ENCODE assay signal across 30 cellular contexts in the genomic region with DNA sequence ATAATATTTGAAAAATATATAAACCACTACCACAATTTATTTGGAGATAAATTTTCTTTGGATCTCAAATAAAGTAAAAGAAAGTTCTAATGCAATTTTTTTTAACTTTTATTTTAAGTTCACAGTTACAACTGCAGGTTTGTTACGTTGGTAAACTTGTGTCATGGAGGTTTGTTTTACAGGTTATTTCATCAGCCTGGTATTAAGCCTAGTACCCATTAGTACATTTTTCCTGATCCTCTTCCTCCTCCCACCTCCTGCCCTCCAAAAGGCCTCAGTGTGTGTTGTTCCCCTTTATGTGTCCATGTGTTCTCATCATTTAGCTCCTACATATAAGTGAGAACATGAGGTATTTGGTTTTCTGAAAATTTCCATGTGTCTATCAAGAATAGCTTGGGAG.
"Had no signal": no experiment of that assay in that cellular context is flagged by ENCODE, and none has a peak within 500 bp of the region (broad histone marks: within the 10 kb centered on the region; RNA-seq: fewer than 3 reads in every experiment).

No MANE protein-coding gene starts in this region.

- H3K27ac ChIP-seq: adrenal gland, body of pancreas, colonic mucosa, epithelial cell of prostate, esophagus squamous epithelium, gastroesophageal sphincter, heart right ventricle, hepatocyte had no signal

- H3K9me3 Mint-ChIP-seq: activated CD8-positive, alpha-beta T cell treated with anti-CD3 and anti-CD28 coated beads for 36 hours; activated T-cell treated with anti-CD3 and anti-CD28 coated beads, Interleukin-2, amount 50 U/mL, for 4 hours; activated T-helper 17 cell treated with anti-CD3 and anti-CD28 coated beads, Interleukin-2, amount 50 U/mL, for 72 hours; T-helper 2 cell treated with Interferon-gamma antibody and Interleukin-4, amounts not matched to agents 5 μg/mL and 100 μg/mL, for 36 hours had no signal

- H3K4me3 ChIP-seq: adrenal gland, body of pancreas, colonic mucosa, esophagus squamous epithelium, gastroesophageal sphincter, heart right ventricle, hepatocyte had no signal

- H2AFZ ChIP-seq: hepatocyte had no signal

- ATAC-seq: activated CD4-positive, alpha-beta T cell treated with anti-CD3 and anti-CD28 coated beads for 36 hours; activated CD8-positive, alpha-beta T cell treated with anti-CD3 and anti-CD28 coated beads for 36 hours; activated T-cell treated with anti-CD3 and anti-CD28 coated beads, Interleukin-2, amount 50 U/mL, for 4 hours; activated T-helper 17 cell treated with anti-CD3 and anti-CD28 coated beads, Interleukin-2, amount 50 U/mL, for 72 hours; gastroesophageal sphincter; heart right ventricle; T-helper 17 cell had no signal

- H3K4me3 Mint-ChIP-seq: activated CD4-positive, alpha-beta T cell treated with anti-CD3 and anti-CD28 coated beads for 36 hours; activated CD8-positive, alpha-beta T cell treated with anti-CD3 and anti-CD28 coated beads for 36 hours; activated naive CD8-positive, alpha-beta T cell; activated T-cell treated with anti-CD3 and anti-CD28 coated beads, Interleukin-2, amount 50 U/mL, for 4 hours; activated T-helper 17 cell treated with anti-CD3 and anti-CD28 coated beads, Interleukin-2, amount 50 U/mL, for 72 hours; T-helper 17 cell; T-helper 2 cell treated with Interferon-gamma antibody and Interleukin-4, amounts not matched to agents 5 μg/mL and 100 μg/mL, for 36 hours had no signal

- H3K27ac Mint-ChIP-seq: activated CD4-positive, alpha-beta T cell treated with anti-CD3 and anti-CD28 coated beads for 36 hours; activated CD8-positive, alpha-beta T cell treated with anti-CD3 and anti-CD28 coated beads for 36 hours; activated naive CD8-positive, alpha-beta T cell; activated T-helper 17 cell treated with anti-CD3 and anti-CD28 coated beads, Interleukin-2, amount 50 U/mL, for 72 hours; T-helper 17 cell; T-helper 2 cell treated with Interferon-gamma antibody and Interleukin-4, amounts not matched to agents 5 μg/mL and 100 μg/mL, for 36 hours had no signal

- H3K4me1 ChIP-seq: colonic mucosa had no signal

- H3K4me2 ChIP-seq: hepatocyte had no signal

- H3K9me3 ChIP-seq: adrenal gland, body of pancreas, colonic mucosa, esophagus squamous epithelium, gastroesophageal sphincter had no signal

- H3K27me3 ChIP-seq: adrenal gland, body of pancreas, colonic mucosa, esophagus squamous epithelium, gastroesophageal sphincter, heart right ventricle, hepatocyte had no signal

- DNase-seq: activated CD4-positive, alpha-beta T cell treated with anti-CD3 and anti-CD28 coated beads for 36 hours; activated CD4-positive, alpha-beta T cell treated with anti-CD3 and anti-CD28 coated beads, Interleukin-2, amount 50 U/mL, for 1 hour; activated CD4-positive, alpha-beta T cell treated with anti-CD3 and anti-CD28 coated beads, Interleukin-2, amount 50 U/mL, for 48 hours; activated CD4-positive, CD25-positive, alpha-beta regulatory T cell; activated CD4-positive, CD25-positive, alpha-beta regulatory T cell treated with anti-CD3 and anti-CD28 coated beads, Interleukin-2, amount 50 U/mL, for 72 hours; activated CD8-positive, alpha-beta memory T cell treated with anti-CD3 and anti-CD28 coated beads for 24 hours; activated CD8-positive, alpha-beta T cell treated with anti-CD3 and anti-CD28 coated beads for 36 hours; activated effector memory CD4-positive, alpha-beta T cell treated with Interleukin-2 at 50 U/mL for 16 hours; activated gamma-delta T cell treated with Interleukin-2 at 50 U/mL for 16 hours; activated naive CD4-positive, alpha-beta T cell treated with anti-CD3 and anti-CD28 coated beads, Interleukin-2, amount 50 U/mL, for 16 hours; activated naive CD4-positive, alpha-beta T cell treated with Interleukin-2 at 50 U/mL for 16 hours; activated T-cell treated with anti-CD3 and anti-CD28 coated beads, Interleukin-2, amount 50 U/mL, for 4 hours; adrenal gland; amygdala; aorta; caudate nucleus; colonic mucosa; effector CD8-positive, alpha-beta T cell; esophagus squamous epithelium; foreskin melanocyte; heart right ventricle; T-helper 17 cell; T1000 had no signal

- H3K36me3 ChIP-seq: adrenal gland, colonic mucosa, esophagus squamous epithelium, gastroesophageal sphincter, heart right ventricle had no signal
